Comparison of ENCODE assay signal across 8 cellular contexts in the genomic region with DNA sequence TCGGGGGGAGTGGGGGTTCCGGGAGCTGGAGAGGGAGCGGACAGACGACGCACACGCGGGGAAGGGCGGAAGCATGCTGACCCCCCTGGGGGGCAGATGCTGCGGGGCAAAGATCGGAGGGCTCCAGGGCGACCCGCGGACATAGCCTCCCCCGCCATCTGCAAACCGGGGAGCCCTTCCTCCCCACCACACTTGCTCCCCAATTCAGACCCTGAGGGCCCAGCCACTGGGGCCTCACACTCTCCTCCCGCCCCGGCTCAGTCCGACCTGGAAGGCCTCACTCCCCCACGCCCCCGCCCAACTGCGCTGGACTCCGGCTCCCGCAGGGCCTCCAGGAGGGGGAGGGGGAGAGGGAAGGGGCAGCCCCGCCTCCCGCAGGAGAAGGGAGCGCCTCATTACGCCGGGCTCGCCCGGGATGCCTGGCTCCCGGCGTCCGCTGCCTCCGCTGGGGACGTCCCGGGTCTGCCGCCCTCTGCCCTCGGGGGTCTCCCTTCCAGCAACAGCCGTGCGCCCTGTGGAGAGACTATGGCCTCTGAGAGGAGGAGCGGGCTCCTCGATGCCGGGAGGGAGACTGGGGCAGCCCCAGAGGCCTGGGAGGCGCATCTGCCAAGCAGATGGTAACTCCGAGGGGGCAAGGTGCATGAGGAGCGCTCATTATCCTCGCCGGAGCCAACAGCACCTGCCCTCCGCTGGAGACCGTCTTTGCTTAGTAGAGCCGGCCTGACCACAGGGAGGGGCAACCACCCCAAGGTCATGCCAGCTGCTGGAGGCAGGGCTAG. TPM values are rescaled to one million over a fixed set of nuclear protein-coding genes. Genes with fewer than 3 reads are reported as not detected.
DNase-seq lines count a peak whose midpoint lies in the region; ATAC-seq and TF ChIP-seq lines count a peak whose summit lies in the region.

No MANE protein-coding gene starts in this region.

- ATAC-seq in left lobe of liver = peak; percentile 69
- ATAC-seq in HG03432 (IDR thresholded peaks at IDR 0.05; ENCODE audit: unreplicated experiment) = no peak

- no peaks in the 10 kb centered on the region for H3K9me2 ChIP-seq in PC-9 (ENCODE audit: insufficient read depth)

- no TSS peak for BruUV-seq in PC-9 (replicated peaks; lab: Mats Ljungman, UMichigan)

- peaks cover 13% of the 10 kb centered on the region for H3K4me1 Mint-ChIP-seq in activated naive CD4-positive, alpha-beta T cell treated with anti-CD3 and anti-CD28 coated beads for 36 hours (ENCODE audit: low read depth)

- peaks cover 38% of the 10 kb centered on the region for H3K79me2 ChIP-seq in PC-9 (ENCODE audit: low read depth)

- peak overlapping the region; percentile 84 for H3K4me2 ChIP-seq in PC-9

- H3K9me3 Mint-ChIP-seq in activated naive CD4-positive, alpha-beta T cell treated with anti-CD3 and anti-CD28 coated beads for 36 hours = no peaks in the 10 kb centered on the region

- no peak for TF ChIP-seq POLR2A in stomach (IDR thresholded peaks at IDR 0.05)

- H3K36me3 Mint-ChIP-seq in activated naive CD4-positive, alpha-beta T cell treated with anti-CD3 and anti-CD28 coated beads for 36 hours (ENCODE audit: low read depth) = no peaks in the 10 kb centered on the region

- H3K27ac Mint-ChIP-seq in activated naive CD4-positive, alpha-beta T cell treated with anti-CD3 and anti-CD28 coated beads for 36 hours = no peak overlapping the region

- H3F3A ChIP-seq in PC-9 (ENCODE audit: insufficient read depth, low read depth) = peaks cover 15% of the 10 kb centered on the region; the same call in 1 of the 2 replicates

- peaks cover 35% of the 10 kb centered on the region for H3K27me3 Mint-ChIP-seq in activated naive CD4-positive, alpha-beta T cell treated with anti-CD3 and anti-CD28 coated beads for 36 hours (ENCODE audit: low read depth)

- H4K20me1 ChIP-seq in PC-9 (ENCODE audit: insufficient read depth) = peaks cover 5% of the 10 kb centered on the region; the same call in 1 of the 2 replicates

- CTCF ChIA-PET in activated naive CD4-positive, alpha-beta T cell treated with anti-CD3 and anti-CD28 coated beads for 36 hours (lab: Charles Lee) = interaction anchor here (0.7 to 0.8 kb wide), 2 partner anchors 7 to 274 kb away, joined by 3 read pairs; no protein-coding TSS in a partner anchor
- CTCF ChIA-PET in PC-9 (lab: Charles Lee) = interaction anchor here (1.1 kb wide), 1 partner anchor 125 kb away, joined by 4 read pairs; no protein-coding TSS in a partner anchor

- DNase-seq in activated naive CD4-positive, alpha-beta T cell treated with anti-CD3 and anti-CD28 coated beads for 36 hours = no peak
- no peak for DNase-seq in activated naive CD4-positive, alpha-beta T cell (lab: John Stamatoyannopoulos, UW)
- DNase-seq in PC-9 = peak; percentile 65 to 82
- DNase-seq in cortex of kidney (lab: John Stamatoyannopoulos, UW) = peak; percentile 19
- peak; percentile 81 for DNase-seq in left lobe of liver (ENCODE audit: low spot score)
- peak; percentile 53 for DNase-seq in stomach
- no peak for DNase-seq in stimulated activated CD4-positive, alpha-beta T cell treated with anti-CD3 and anti-CD28 coated beads, Interleukin-4, amount 100 ng/mL, for 24 hours

- TF ChIP-seq CTCF in PC-9 (conservative IDR thresholded peaks at IDR 0.05) = no peak
- no peak for TF ChIP-seq CTCF in stomach (IDR thresholded peaks at IDR 0.05)

- intact Hi-C loops in activated naive CD4-positive, alpha-beta T cell treated with anti-CD3 and anti-CD28 coated beads for 36 hours (cut with micrococcal nuclease) = no loop called here
- intact Hi-C loops in PC-9 (cut with micrococcal nuclease; ENCODE audit: unreplicated experiment) = no loop called here
- intact Hi-C loops in stomach (cut with DNase I; ENCODE audit: low total_unique reads) = no loop called here

- peak overlapping the region; percentile 41 for H3K4me3 Mint-ChIP-seq in activated naive CD4-positive, alpha-beta T cell treated with anti-CD3 and anti-CD28 coated beads for 36 hours

- H3K4me1 ChIP-seq in PC-9 (replicated peaks; ENCODE audit: insufficient read depth) (peaks cover 24% of the 10 kb centered on the region), stomach (peaks cover 22 to 48% (median 42%) of the 10 kb centered on the region in 4 donors)

- H3K36me3 ChIP-seq in PC-9 (ENCODE audit: low read depth) = no peaks in the 10 kb centered on the region
- no peaks in the 10 kb centered on the region for H3K36me3 ChIP-seq in stomach

- WGBS in stomach, 5 donors = 1 to 3% (median 1%) methylated on average over 20 to 51 of the region's 51 CpGs

- H3K9me3 ChIP-seq in PC-9 (ENCODE audit: insufficient read depth, low read depth) (no peaks in the 10 kb centered on the region), stomach (no peaks in the 10 kb centered on the region)

- no peak for TF ChIP-seq EP300 in stomach (IDR thresholded peaks at IDR 0.05)

- H2AFZ ChIP-seq in PC-9 = peak overlapping the region; percentile 75

- no peaks in the 10 kb centered on the region for H3K27me3 ChIP-seq in PC-9 (ENCODE audit: insufficient read depth, low read depth)
- peaks cover 0 to 73% (median 35%) of the 10 kb centered on the region in 3 donors for H3K27me3 ChIP-seq in stomach

- H3K4me3 ChIP-seq in PC-9 (peak overlapping the region; percentile 69), stomach (peak overlapping the region; percentile 54 to 78 (median 70))

- H3K27ac ChIP-seq in PC-9 = peak overlapping the region; percentile 87
- peak overlapping the region; percentile 65 to 92 (median 87) for H3K27ac ChIP-seq in stomach

- POLR2A ChIA-PET in PC-9 (lab: Charles Lee; ENCODE audit: unreplicated experiment) = interaction anchor here (0.6 kb wide), 2 partner anchors 164 to 1437 kb away, joined by 3 read pairs; no protein-coding TSS in a partner anchor

RNA-seq across cellular contexts. Expression of gene CAMK2N1, which starts 0.6 kb away (rescaled TPM):
- under 1 TPM; 0.57 to 0.69 TPM for total RNA-seq in activated naive CD4-positive, alpha-beta T cell treated with anti-CD3 and anti-CD28 coated beads for 36 hours
- total RNA-seq in PC-9 (2021) (34.9 and 44.6 TPM in 2 replicates), left lobe of liver (27.4 TPM), stomach (100 to 1,000 TPM in 1 of 5 donors, 10 to 100 TPM in 3, 1 to 10 TPM in 1; 8.2 to 195 (median 13.0) TPM)
- 10 to 100 TPM; 11.0 to 20.2 (median 11.3) TPM for polyA plus RNA-seq in stomach

RNA-seq across cellular contexts. Expression of gene MUL1, which starts 21.3 kb away (rescaled TPM):
- 10 to 100 TPM; 10.9 to 12.1 TPM for total RNA-seq in activated naive CD4-positive, alpha-beta T cell treated with anti-CD3 and anti-CD28 coated beads for 36 hours
- total RNA-seq in PC-9 (2021) = 21.9 and 22.8 TPM in 2 replicates
- 16.9 TPM for total RNA-seq in left lobe of liver
- 10 to 100 TPM in 4 of 5 donors, 1 to 10 TPM in 1; 4.0 to 53.1 (median 16.7) TPM for total RNA-seq in stomach
- polyA plus RNA-seq in stomach = 1 to 10 TPM; 3.7 to 9.8 (median 8.2) TPM

Comparison
In these comparisons a context has a peak if more than half of its experiments do, and no peak if none do; other contexts are left out.
1. DNase-seq: peak in PC-9 (2 of 2), cortex of kidney (single experiment), left lobe of liver (single experiment) and stomach (single experiment); none in activated naive CD4-positive, alpha-beta T cell treated with anti-CD3 and anti-CD28 coated beads for 36 hours (single experiment), activated naive CD4-positive, alpha-beta T cell (0 of 4) and stimulated activated CD4-positive, alpha-beta T cell treated with anti-CD3 and anti-CD28 coated beads, Interleukin-4, amount 100 ng/mL, for 24 hours (single experiment).
2. RNA of gene CAMK2N1, which starts 0.6 kb away (total RNA-seq): 34.9 to 44.6 TPM in PC-9, 27.4 TPM in left lobe of liver (single experiment) and 8.2 to 195 TPM in stomach; 0.57 to 0.69 TPM in activated naive CD4-positive, alpha-beta T cell treated with anti-CD3 and anti-CD28 coated beads for 36 hours; every median in the first group is over 4 times any median in the second.